8 cellular contexts compared by ENCODE assay signal in genomic region chr20:63942250-63943006, GRCh38. TPM values are rescaled to one million over a fixed set of nuclear protein-coding genes. Genes with fewer than 3 reads are reported as not detected.
DNase-seq lines count a peak whose midpoint lies in the region; ATAC-seq, FAIRE-seq and TF ChIP-seq lines count a peak whose summit lies in the region.

No MANE protein-coding gene starts in this region.

- peak overlapping the region; percentile 70 for H3K4me3 Mint-ChIP-seq in T-helper 2 cell treated with Interferon-gamma antibody and Interleukin-4, amounts not matched to agents 5 μg/mL and 100 μg/mL, for 36 hours
- H3K4me3 Mint-ChIP-seq in HFFc6, result no peak overlapping the region

- H3K27me3 ChIP-seq in endothelial cell of umbilical vein (ENCODE audit: control insufficient read depth in 2 of 2, insufficient read depth in 2 of 2, low read length in 2 of 2) (no peaks in the 10 kb centered on the region), prostate gland (replicated peaks; ENCODE audit: insufficient read depth) (no peaks in the 10 kb centered on the region)

- H3K27ac ChIP-seq in endothelial cell of umbilical vein (ENCODE audit: insufficient read depth, low read depth, low read length), result peak overlapping the region; percentile 1
- H3K27ac ChIP-seq in prostate gland, result peak overlapping the region; percentile 61 to 70

- TF ChIP-seq CTCF in endothelial cell of umbilical vein (IDR thresholded peaks at IDR 0.05; ENCODE audit: extremely low read depth in 1 of 2, insufficient read depth in 1 of 2, low read depth in 1 of 2, low read length in 2 of 2), result no peak
- no peak for TF ChIP-seq CTCF in prostate gland (IDR thresholded peaks at IDR 0.05)
- no peak for TF ChIP-seq CTCF in HFFc6 (IDR thresholded peaks at IDR 0.05)

- intact Hi-C loops in endothelial cell of umbilical vein (cut with micrococcal nuclease) (loop anchor here (1.0 kb wide), 1 partner anchor 422 kb away; the partner anchor contains the start of gene PPDPF), prostate gland (cut with DNase I) (no loop called here)

- no peaks in the 10 kb centered on the region for H4K20me1 ChIP-seq in endothelial cell of umbilical vein (replicated peaks; ENCODE audit: control insufficient read depth, extremely low read depth, insufficient read depth, low read length)

- ATAC-seq in activated CD4-positive, CD25-positive, alpha-beta regulatory T cell treated with anti-CD3 and anti-CD28 coated beads, Interleukin-2, amount 50 U/mL, for 24 hours, result no peak
- no peak for ATAC-seq in GM19035 (IDR thresholded peaks at IDR 0.05; ENCODE audit: unreplicated experiment)

- H3K4me3 ChIP-seq in endothelial cell of umbilical vein (replicated peaks in 1 of 3; ENCODE audit: insufficient read depth in 1 of 3, low read depth in 1 of 3, low read length in 3 of 3) (no peak overlapping the region), prostate gland (no peak overlapping the region)

- POLR2A ChIA-PET in endothelial cell of umbilical vein (lab: Charles Lee), result no interaction called here

- no peaks in the 10 kb centered on the region for H3K9me3 Mint-ChIP-seq in T-helper 2 cell treated with Interferon-gamma antibody and Interleukin-4, amounts not matched to agents 5 μg/mL and 100 μg/mL, for 36 hours
- no peaks in the 10 kb centered on the region for H3K9me3 Mint-ChIP-seq in HFFc6

- peak; percentile 46 for FAIRE-seq in endothelial cell of umbilical vein (lab: Jason Lieb, UNC)

- BruUV-seq in endothelial cell of umbilical vein (replicated peaks; lab: Mats Ljungman, UMichigan), result no TSS peak

- peak; percentile 59 to 72 (median 70) for DNase-seq in activated CD4-positive, CD25-positive, alpha-beta regulatory T cell (lab: John Stamatoyannopoulos, UW)
- peak; percentile 37 for DNase-seq in T-helper 2 cell treated with Interferon-gamma antibody and Interleukin-4, amounts not matched to agents 5 μg/mL and 100 μg/mL, for 36 hours (ENCODE audit: low spot score)
- peak; percentile 43 for DNase-seq in endothelial cell of umbilical vein (ENCODE audit: low read depth, low spot score)
- no peak for DNase-seq in prostate gland (ENCODE audit: low spot score)
- no peak for DNase-seq in HFFc6
- no peak for DNase-seq in NCI-H226

- peaks cover 11% of the 10 kb centered on the region for H3K4me1 Mint-ChIP-seq in T-helper 2 cell treated with Interferon-gamma antibody and Interleukin-4, amounts not matched to agents 5 μg/mL and 100 μg/mL, for 36 hours (ENCODE audit: low read depth)
- peaks cover 5% of the 10 kb centered on the region; the same call in 1 of the 2 replicates for H3K4me1 Mint-ChIP-seq in HFFc6 (ENCODE audit: low read depth)

- H3K9ac ChIP-seq in endothelial cell of umbilical vein (replicated peaks; ENCODE audit: extremely low read depth, insufficient read depth, low read length), result no peak overlapping the region

- H3K27ac Mint-ChIP-seq in T-helper 2 cell treated with Interferon-gamma antibody and Interleukin-4, amounts not matched to agents 5 μg/mL and 100 μg/mL, for 36 hours, result peak overlapping the region; percentile 86
- H3K27ac Mint-ChIP-seq in HFFc6, result no peak overlapping the region; the same call in 1 of the 2 replicates

- H3K79me2 ChIP-seq in endothelial cell of umbilical vein (ENCODE audit: control insufficient read depth, insufficient read depth, low read length), result peaks cover 9% of the 10 kb centered on the region

- no peak overlapping the region for H3K4me2 ChIP-seq in endothelial cell of umbilical vein (ENCODE audit: insufficient read depth, low read length)

- H3K4me1 ChIP-seq in endothelial cell of umbilical vein (ENCODE audit: control insufficient read depth, extremely low read depth, insufficient read depth, low read length) (peaks cover 14% of the 10 kb centered on the region), prostate gland (replicated peaks) (peaks cover 4% of the 10 kb centered on the region)

- no peak for TF ChIP-seq POLR2A in endothelial cell of umbilical vein (IDR thresholded peaks at IDR 0.05; ENCODE audit: low read depth, low read length)
- no peak for TF ChIP-seq POLR2A in prostate gland (IDR thresholded peaks at IDR 0.05)

- H3K9me3 ChIP-seq in endothelial cell of umbilical vein (replicated peaks; ENCODE audit: control insufficient read depth, insufficient read depth, low read length) (no peaks in the 10 kb centered on the region), prostate gland (no peaks in the 10 kb centered on the region)

- peaks cover 18% of the 10 kb centered on the region for H3K36me3 Mint-ChIP-seq in T-helper 2 cell treated with Interferon-gamma antibody and Interleukin-4, amounts not matched to agents 5 μg/mL and 100 μg/mL, for 36 hours (ENCODE audit: low read depth)
- H3K36me3 Mint-ChIP-seq in HFFc6 (ENCODE audit: low read depth), result peaks cover 6% of the 10 kb centered on the region; the same call in 1 of the 2 replicates

- H2AFZ ChIP-seq in endothelial cell of umbilical vein (ENCODE audit: low read depth, low read length), result no peak overlapping the region

- CTCF ChIA-PET in endothelial cell of umbilical vein (lab: Charles Lee), result interaction anchor here (1.1 kb wide), 1 partner anchor 156 kb away, joined by 3 read pairs; no protein-coding TSS in a partner anchor

- H3K36me3 ChIP-seq in endothelial cell of umbilical vein (ENCODE audit: control insufficient read depth in 2 of 2, extremely low read depth in 1 of 2, insufficient read depth in 2 of 2, low read length in 2 of 2), result peaks cover 8 to 42% of the 10 kb centered on the region in 2 experiments
- H3K36me3 ChIP-seq in prostate gland, result no peaks in the 10 kb centered on the region

- no peaks in the 10 kb centered on the region for H3K27me3 Mint-ChIP-seq in T-helper 2 cell treated with Interferon-gamma antibody and Interleukin-4, amounts not matched to agents 5 μg/mL and 100 μg/mL, for 36 hours (ENCODE audit: low read depth)
- H3K27me3 Mint-ChIP-seq in HFFc6 (ENCODE audit: insufficient read depth), result peaks cover 4% of the 10 kb centered on the region

- WGBS in prostate gland, result 38% methylated on average over 30 of the region's 30 CpGs

- dilution Hi-C loops in endothelial cell of umbilical vein (cut with MboI; ENCODE audit: extremely low pct_ligation_motif_present, low sequenced_read_pairs), result no loop called here

- H3K9me1 ChIP-seq in endothelial cell of umbilical vein (replicated peaks; ENCODE audit: control insufficient read depth, extremely low read depth, insufficient read depth, low read length), result no peaks in the 10 kb centered on the region

RNA-seq across cellular contexts. Expression of gene UCKL1, which starts 13.8 kb away (rescaled TPM):
- total RNA-seq in endothelial cell of umbilical vein, result 51.1 TPM in 2 replicates
- polyA plus RNA-seq in endothelial cell of umbilical vein, result 78.8 and 113 TPM in 2 replicates
- 47.3 and 58.0 TPM in 2 replicates for polyA plus RNA-seq in endothelial cell of umbilical vein (2011; cell fraction: cytosol; rRNA removed)
- polyA plus RNA-seq in endothelial cell of umbilical vein (2011; cell fraction: nucleus; rRNA removed), result 131 and 167 TPM in 2 replicates
- 27.4 and 36.1 TPM in 2 replicates for polyA plus RNA-seq in endothelial cell of umbilical vein (2012)
- 38.5 and 50.7 TPM in 2 replicates for polyA minus RNA-seq in endothelial cell of umbilical vein
- polyA minus RNA-seq in endothelial cell of umbilical vein (2011; cell fraction: cytosol; rRNA and poly(A)+ RNA removed), result 28.2 TPM
- polyA minus RNA-seq in endothelial cell of umbilical vein (2011; cell fraction: nucleus; rRNA and poly(A)+ RNA removed), result 42.7 and 46.8 TPM in 2 replicates
- total RNA-seq in prostate gland, result 10 to 100 TPM; 46.6 to 66.2 TPM
- total RNA-seq in HFFc6 (2021; fragmentation: NEBNext Ultra II Directional; extraction: Animal tissue kit (Norgen Biotek cat#: 25700)), result 10 to 100 TPM; 17.2 to 21.7 (median 19.4) TPM

RNA-seq across cellular contexts. Expression of gene ZNF512B, which starts 27.3 kb away (rescaled TPM):
- total RNA-seq in endothelial cell of umbilical vein (25.9 and 30.0 TPM in 2 replicates), prostate gland (10 to 100 TPM; 12.2 to 24.6 TPM)
- polyA plus RNA-seq in endothelial cell of umbilical vein, result 8.7 and 10.0 TPM in 2 replicates
- 8.2 and 10.6 TPM in 2 replicates for polyA plus RNA-seq in endothelial cell of umbilical vein (2011; cell fraction: cytosol; rRNA removed)
- polyA plus RNA-seq in endothelial cell of umbilical vein (2011; cell fraction: nucleus; rRNA removed), result 32.4 and 36.0 TPM in 2 replicates
- 14.1 and 17.3 TPM in 2 replicates for polyA plus RNA-seq in endothelial cell of umbilical vein (2012)
- 7.2 and 8.8 TPM in 2 replicates for polyA minus RNA-seq in endothelial cell of umbilical vein
- 4.8 TPM for polyA minus RNA-seq in endothelial cell of umbilical vein (2011; cell fraction: cytosol; rRNA and poly(A)+ RNA removed)
- polyA minus RNA-seq in endothelial cell of umbilical vein (2011; cell fraction: nucleus; rRNA and poly(A)+ RNA removed), result 6.7 and 10.1 TPM in 2 replicates
- 10 to 100 TPM; 20.7 to 26.1 (median 21.4) TPM for total RNA-seq in HFFc6 (2021; fragmentation: NEBNext Ultra II Directional; extraction: Animal tissue kit (Norgen Biotek cat#: 25700))

RNA-seq across cellular contexts. Expression of gene SAMD10, which starts 37.0 kb away (rescaled TPM):
- total RNA-seq in endothelial cell of umbilical vein (4.7 and 5.7 TPM in 2 replicates), prostate gland (10 to 100 TPM in 1 of 2 donors, 1 to 10 TPM in 1; 6.0 to 14.7 TPM)
- 5.3 and 6.9 TPM in 2 replicates for polyA plus RNA-seq in endothelial cell of umbilical vein
- 2.8 and 4.4 TPM in 2 replicates for polyA plus RNA-seq in endothelial cell of umbilical vein (2011; cell fraction: cytosol; rRNA removed)
- 9.4 and 14.5 TPM in 2 replicates for polyA plus RNA-seq in endothelial cell of umbilical vein (2011; cell fraction: nucleus; rRNA removed)
- 4.0 and 6.1 TPM in 2 replicates for polyA plus RNA-seq in endothelial cell of umbilical vein (2012)
- 1.1 and 3.2 TPM in 2 replicates for polyA minus RNA-seq in endothelial cell of umbilical vein
- polyA minus RNA-seq in endothelial cell of umbilical vein (2011; cell fraction: cytosol; rRNA and poly(A)+ RNA removed), result 4.7 TPM
- 1.8 and 2.5 TPM in 2 replicates for polyA minus RNA-seq in endothelial cell of umbilical vein (2011; cell fraction: nucleus; rRNA and poly(A)+ RNA removed)
- total RNA-seq in HFFc6 (2021; fragmentation: NEBNext Ultra II Directional; extraction: Animal tissue kit (Norgen Biotek cat#: 25700)), result 1 to 10 TPM; 1.3 to 3.0 (median 2.1) TPM

RNA-seq across cellular contexts. Expression of gene PRPF6, which starts 38.5 kb away (rescaled TPM):
- total RNA-seq in endothelial cell of umbilical vein, result 64.2 and 67.4 TPM in 2 replicates
- 27.1 and 35.3 TPM in 2 replicates for polyA plus RNA-seq in endothelial cell of umbilical vein
- polyA plus RNA-seq in endothelial cell of umbilical vein (2011; cell fraction: cytosol; rRNA removed), result 47.9 and 49.4 TPM in 2 replicates
- 53.5 and 53.7 TPM in 2 replicates for polyA plus RNA-seq in endothelial cell of umbilical vein (2011; cell fraction: nucleus; rRNA removed)
- 54.7 and 59.8 TPM in 2 replicates for polyA plus RNA-seq in endothelial cell of umbilical vein (2012)
- polyA minus RNA-seq in endothelial cell of umbilical vein, result 54.7 and 61.4 TPM in 2 replicates
- polyA minus RNA-seq in endothelial cell of umbilical vein (2011; cell fraction: cytosol; rRNA and poly(A)+ RNA removed), result 34.2 TPM
- 20.4 and 23.1 TPM in 2 replicates for polyA minus RNA-seq in endothelial cell of umbilical vein (2011; cell fraction: nucleus; rRNA and poly(A)+ RNA removed)
- total RNA-seq in prostate gland, result 10 to 100 TPM; 60.9 to 99.6 TPM
- 10 to 100 TPM; 70.7 to 73.2 (median 72.9) TPM for total RNA-seq in HFFc6 (2021; fragmentation: NEBNext Ultra II Directional; extraction: Animal tissue kit (Norgen Biotek cat#: 25700))

RNA-seq across cellular contexts. Expression of gene DNAJC5, which starts 47.5 kb away (rescaled TPM):
- total RNA-seq in endothelial cell of umbilical vein, result 58.7 and 60.3 TPM in 2 replicates
- polyA plus RNA-seq in endothelial cell of umbilical vein, result 40.1 and 44.7 TPM in 2 replicates
- polyA plus RNA-seq in endothelial cell of umbilical vein (2011; cell fraction: cytosol; rRNA removed), result 33.6 and 38.3 TPM in 2 replicates
- polyA plus RNA-seq in endothelial cell of umbilical vein (2011; cell fraction: nucleus; rRNA removed), result 37.7 and 41.4 TPM in 2 replicates
- polyA plus RNA-seq in endothelial cell of umbilical vein (2012), result 52.7 and 55.3 TPM in 2 replicates
- 66.9 and 75.0 TPM in 2 replicates for polyA minus RNA-seq in endothelial cell of umbilical vein
- 27.5 TPM for polyA minus RNA-seq in endothelial cell of umbilical vein (2011; cell fraction: cytosol; rRNA and poly(A)+ RNA removed)
- 22.1 and 24.6 TPM in 2 replicates for polyA minus RNA-seq in endothelial cell of umbilical vein (2011; cell fraction: nucleus; rRNA and poly(A)+ RNA removed)
- 10 to 100 TPM; 44.4 to 66.6 TPM for total RNA-seq in prostate gland
- total RNA-seq in HFFc6 (2021; fragmentation: NEBNext Ultra II Directional; extraction: Animal tissue kit (Norgen Biotek cat#: 25700)), result 10 to 100 TPM; 52.0 to 65.8 (median 56.2) TPM

Comparison
In these comparisons a context has a peak if more than half of its experiments do, and no peak if none do; other contexts are left out.
1. DNase-seq: peak in activated CD4-positive, CD25-positive, alpha-beta regulatory T cell (4 of 4), T-helper 2 cell treated with Interferon-gamma antibody and Interleukin-4, amounts not matched to agents 5 μg/mL and 100 μg/mL, for 36 hours (single experiment) and endothelial cell of umbilical vein (single experiment); none in prostate gland (single experiment), HFFc6 (single experiment) and NCI-H226 (single experiment).